In the genomic region with DNA sequence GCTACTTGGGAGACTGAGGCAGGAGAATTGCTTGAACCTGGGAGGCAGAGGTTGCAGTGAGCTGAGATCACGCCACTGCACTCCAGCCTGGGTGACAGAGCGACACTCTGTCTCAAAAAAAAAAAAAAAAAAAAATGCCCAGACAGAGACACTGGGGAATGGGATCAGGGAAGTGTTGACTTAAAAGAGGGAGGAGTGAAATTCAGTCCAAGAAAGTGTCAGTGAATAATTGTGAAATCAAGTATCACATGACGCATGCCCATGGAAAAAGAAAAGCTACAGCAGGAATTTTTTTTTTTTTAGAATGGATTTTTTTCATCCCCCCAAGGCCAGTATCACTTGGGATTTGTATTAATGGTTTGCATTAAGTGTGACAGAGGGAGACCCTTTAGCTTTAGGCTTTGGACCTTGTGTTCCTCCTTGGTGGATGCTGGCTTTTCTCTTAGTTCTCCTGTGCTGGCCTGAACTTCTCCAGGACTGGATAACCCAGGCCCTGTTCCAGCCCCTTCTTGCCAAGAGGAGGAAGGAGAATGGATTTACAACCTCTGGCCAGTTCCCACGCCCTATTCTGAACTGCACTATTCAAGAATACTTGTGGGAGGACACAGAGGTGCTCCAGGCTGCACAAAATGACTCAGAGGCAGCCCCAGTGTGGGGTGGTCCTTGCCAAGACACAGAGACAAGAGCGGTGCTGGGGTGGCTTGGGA, we compare ENCODE assay signal across 11 cellular contexts. TPM values are rescaled to one million over a fixed set of nuclear protein-coding genes. Genes with fewer than 3 reads are reported as not detected.
DNase-seq lines count a peak whose midpoint lies in the region; TF ChIP-seq lines count a peak whose summit lies in the region.
"Had no signal": no experiment of that assay in that cellular context is flagged by ENCODE, and none has a peak within 500 bp of the region (broad histone marks: within the 10 kb centered on the region; RNA-seq: fewer than 3 reads in every experiment).

No MANE protein-coding gene starts in this region.

- TF ChIP-seq CTCF in glutamatergic neuron (IDR thresholded peaks at IDR 0.05; ENCODE audit: partially characterized antibody, unreplicated experiment), result no peak

- H3K36me3 Mint-ChIP-seq in glutamatergic neuron (ENCODE audit: unreplicated experiment), result no peaks in the 10 kb centered on the region
- H3K36me3 Mint-ChIP-seq: CD4-positive, CD25-positive, alpha-beta regulatory T cell had no signal

- H3K27me3 Mint-ChIP-seq in glutamatergic neuron (ENCODE audit: unreplicated experiment), result no peaks in the 10 kb centered on the region

- peak overlapping the region; percentile 8 for H3K27ac Mint-ChIP-seq in glutamatergic neuron (ENCODE audit: unreplicated experiment)
- H3K27ac Mint-ChIP-seq: CD4-positive, CD25-positive, alpha-beta regulatory T cell had no signal

- peaks cover 10% of the 10 kb centered on the region for H3K4me1 Mint-ChIP-seq in glutamatergic neuron (ENCODE audit: low read depth, unreplicated experiment)

- DNase-seq in AG08395 (ENCODE audit: low spot score), result peak; percentile 76
- DNase-seq in SK-MEL-5 (ENCODE audit: low read depth, low spot score), result peak; percentile 33
- no peak for DNase-seq in glutamatergic neuron
- peak in 30 of 56 donors; percentile 12 to 78 (median 42) for DNase-seq in nucleus accumbens (lab: John Stamatoyannopoulos, UW)
- no peak for DNase-seq in NCI-H2196 treated with DMSO at 0.1 percent for 48 hours (lab: John Stamatoyannopoulos, UW; ENCODE audit: unreplicated experiment)
- no peak for DNase-seq in HuH-7 (ENCODE audit: low spot score)
- no peak for DNase-seq in NCI-H187 (lab: John Stamatoyannopoulos, UW)
- no peak for DNase-seq in DMS53 (lab: John Stamatoyannopoulos, UW)
- DNase-seq: activated naive CD4-positive, alpha-beta T cell treated with Interleukin-2 at 50 U/mL for 16 hours; CD4-positive, CD25-positive, alpha-beta regulatory T cell; mesendoderm had no signal

- peaks cover 1% of the 10 kb centered on the region for H3K9me3 Mint-ChIP-seq in glutamatergic neuron (ENCODE audit: unreplicated experiment)

- H3K4me3 Mint-ChIP-seq in glutamatergic neuron (ENCODE audit: unreplicated experiment), result no peak overlapping the region
- H3K4me3 Mint-ChIP-seq: CD4-positive, CD25-positive, alpha-beta regulatory T cell had no signal

- in situ Hi-C loops in SK-MEL-5 (cut with HindIII; ENCODE audit: low pct_unique_long_range_greater_than_20kb, low sequenced_read_pairs), result no loop called here

RNA-seq across cellular contexts. Expression of a gene that starts 36.7 kb away (rescaled TPM):
- 2.1 and 2.2 TPM in 2 replicates for total RNA-seq in SK-MEL-5 (2014; rRNA removed; shearing (Covaris generic))
- polyA plus RNA-seq in SK-MEL-5 (2015; cell fraction: cytosol; rRNA removed), result 0.96 and 2.8 TPM in 2 replicates
- polyA plus RNA-seq in SK-MEL-5 (2015; cell fraction: nucleus; rRNA removed), result 1.6 and 2.8 TPM in 2 replicates
- 6.7 TPM for total RNA-seq in glutamatergic neuron (ENCODE audit: unreplicated experiment)
- total RNA-seq: CD4-positive, CD25-positive, alpha-beta regulatory T cell had no signal
- polyA plus RNA-seq: CD4-positive, CD25-positive, alpha-beta regulatory T cell had no signal

RNA-seq across cellular contexts. Expression of a gene that starts 50.0 kb away (rescaled TPM):
- total RNA-seq in SK-MEL-5 (2014; rRNA removed; shearing (Covaris generic)), result 88.4 and 99.6 TPM in 2 replicates
- polyA plus RNA-seq in SK-MEL-5 (2015; cell fraction: cytosol; rRNA removed), result 65.1 and 69.2 TPM in 2 replicates
- polyA plus RNA-seq in SK-MEL-5 (2015; cell fraction: nucleus; rRNA removed), result 28.8 and 29.4 TPM in 2 replicates
- 156 TPM for total RNA-seq in glutamatergic neuron (ENCODE audit: unreplicated experiment)

Comparison
In these comparisons a context has a peak if more than half of its experiments do, and no peak if none do; other contexts are left out.
1. DNase-seq: peak in AG08395 (single experiment), SK-MEL-5 (single experiment) and nucleus accumbens (30 of 56); none in glutamatergic neuron (single experiment), NCI-H2196 treated with DMSO at 0.1 percent for 48 hours (single experiment), HuH-7 (single experiment), NCI-H187 (0 of 2) and DMS53 (single experiment).